ENCODE assay signal across 8 cellular contexts in the genomic region with DNA sequence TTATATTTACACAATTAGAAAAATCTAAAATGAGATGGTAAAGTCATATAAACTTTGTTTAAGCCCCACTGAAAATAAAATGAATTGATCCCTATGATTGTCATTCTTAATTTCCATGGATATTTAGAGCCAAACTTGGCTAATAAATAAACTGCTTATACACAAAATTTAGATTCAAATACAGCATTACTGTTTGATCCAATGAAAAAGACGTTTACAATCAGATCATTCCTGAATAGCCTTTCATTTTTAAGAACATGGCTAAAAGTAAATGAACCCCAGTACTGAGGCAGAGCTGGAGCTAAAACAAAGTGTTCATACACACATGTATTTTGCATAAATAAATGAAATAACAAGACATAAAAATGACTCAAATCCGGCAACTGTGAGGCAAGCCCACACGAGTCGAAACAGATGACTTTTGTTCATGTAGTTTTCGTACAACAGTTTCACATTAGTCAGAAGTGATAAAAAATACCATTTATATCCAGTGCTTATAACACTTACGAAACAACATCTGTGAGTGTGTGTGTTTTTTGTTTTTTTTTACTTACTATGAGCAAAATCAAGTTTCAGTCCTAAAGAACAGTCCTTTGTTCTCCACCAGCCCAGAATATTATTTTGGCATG.
DNase-seq lines count a peak whose midpoint lies in the region; ATAC-seq and TF ChIP-seq lines count a peak whose summit lies in the region.

No MANE protein-coding gene starts in this region.

- H3K4me2 ChIP-seq in MM.1S (ENCODE audit: low read depth, low read length): peak overlapping the region; percentile 51; the same call in 1 of the 2 replicates

- H2AFZ ChIP-seq in MM.1S (ENCODE audit: low read length): peak overlapping the region; percentile 84

- H3K36me3 ChIP-seq in MM.1S (replicated peaks; ENCODE audit: insufficient read depth, low read length) (no peaks in the 10 kb centered on the region), thoracic aorta (no peaks in the 10 kb centered on the region)

- H3K27me3 Mint-ChIP-seq in activated CD8-positive, alpha-beta memory T cell treated with anti-CD3 and anti-CD28 coated beads, Interleukin-2, amount 10 ng/mL, durations not matched to agents 7 days and 5 days: no peaks in the 10 kb centered on the region
- peaks cover 0 to 3% (median under 1%) of the 10 kb centered on the region in 3 donors for H3K27me3 Mint-ChIP-seq in CD14-positive monocyte (ENCODE audit: low read depth in 3 of 3)

- H4K20me1 ChIP-seq in MM.1S (ENCODE audit: insufficient read depth, low read length): no peaks in the 10 kb centered on the region

- no peaks in the 10 kb centered on the region for H3K9me3 Mint-ChIP-seq in activated CD8-positive, alpha-beta memory T cell treated with anti-CD3 and anti-CD28 coated beads, Interleukin-2, amount 10 ng/mL, durations not matched to agents 7 days and 5 days (ENCODE audit: low read depth)
- H3K9me3 Mint-ChIP-seq in CD14-positive monocyte: peaks cover 0 to 2% (median 0%) of the 10 kb centered on the region in 7 donors

- H3K9me3 ChIP-seq in MM.1S (replicated peaks; ENCODE audit: insufficient read depth, low read length) (no peaks in the 10 kb centered on the region), thoracic aorta (no peaks in the 10 kb centered on the region)

- H3K9me2 ChIP-seq in MM.1S (replicated peaks; ENCODE audit: insufficient read depth, low read length): no peaks in the 10 kb centered on the region

- no peaks in the 10 kb centered on the region for H3K36me3 Mint-ChIP-seq in activated CD8-positive, alpha-beta memory T cell treated with anti-CD3 and anti-CD28 coated beads, Interleukin-2, amount 10 ng/mL, durations not matched to agents 7 days and 5 days
- H3K36me3 Mint-ChIP-seq in CD14-positive monocyte: no peaks in the 10 kb centered on the region

- no peak overlapping the region for H3K27ac Mint-ChIP-seq in activated CD8-positive, alpha-beta memory T cell treated with anti-CD3 and anti-CD28 coated beads, Interleukin-2, amount 10 ng/mL, durations not matched to agents 7 days and 5 days
- no peak overlapping the region for H3K27ac Mint-ChIP-seq in CD14-positive monocyte

- DNase-seq in MM.1S (no peak), fibroblast of the aortic adventitia (ENCODE audit: low read depth) (peak; percentile 92), thoracic aorta (ENCODE audit: low spot score) (no peak), DMS79 treated with DMSO at 0.1 percent for 48 hours (lab: John Stamatoyannopoulos, UW) (no peak), cerebellar cortex (ENCODE audit: low spot score) (no peak), CD14-positive monocyte (ENCODE audit: low spot score) (no peak)
- no peak for DNase-seq in activated CD8-positive, alpha-beta memory T cell treated with anti-CD3 and anti-CD28 coated beads, Interleukin-2, amount 10 ng/mL, durations not matched to agents 7 days and 5 days

- CTCF ChIA-PET in activated CD8-positive, alpha-beta memory T cell treated with anti-CD3 and anti-CD28 coated beads, Interleukin-2, amount 10 ng/mL, durations not matched to agents 7 days and 5 days (lab: Charles Lee): no interaction called here

- no peaks in the 10 kb centered on the region for H3K4me1 Mint-ChIP-seq in activated CD8-positive, alpha-beta memory T cell treated with anti-CD3 and anti-CD28 coated beads, Interleukin-2, amount 10 ng/mL, durations not matched to agents 7 days and 5 days
- peaks cover 16% of the 10 kb centered on the region for H3K4me1 Mint-ChIP-seq in CD14-positive monocyte

- H3K9ac ChIP-seq in MM.1S (ENCODE audit: low read length): no peak overlapping the region

- no peaks in the 10 kb centered on the region for H3K79me2 ChIP-seq in MM.1S (ENCODE audit: low read length)

- peaks cover 9% of the 10 kb centered on the region; the same call in 1 of the 2 replicates for H3K4me1 ChIP-seq in MM.1S (ENCODE audit: low read length)
- H3K4me1 ChIP-seq in thoracic aorta (ENCODE audit: control insufficient read depth in 1 of 2, low read depth in 2 of 2): peaks cover 15 to 31% of the 10 kb centered on the region in 2 donors

- TF ChIP-seq CTCF in MM.1S (IDR thresholded peaks at IDR 0.05; ENCODE audit: low read length): no peak
- no peak for TF ChIP-seq CTCF in fibroblast of the aortic adventitia (IDR thresholded peaks at IDR 0.05; ENCODE audit: insufficient read depth, low read length)
- TF ChIP-seq CTCF in thoracic aorta (IDR thresholded peaks at IDR 0.05): no peak
- no peak for TF ChIP-seq CTCF in CD14-positive monocyte (IDR thresholded peaks at IDR 0.05)

- H3K4me3 Mint-ChIP-seq in activated CD8-positive, alpha-beta memory T cell treated with anti-CD3 and anti-CD28 coated beads, Interleukin-2, amount 10 ng/mL, durations not matched to agents 7 days and 5 days: no peak overlapping the region
- no peak overlapping the region for H3K4me3 Mint-ChIP-seq in CD14-positive monocyte

- intact Hi-C loops in CD14-positive monocyte (cut with micrococcal nuclease): no loop called here

- H3F3A ChIP-seq in MM.1S (ENCODE audit: insufficient read depth, low read length): no peaks in the 10 kb centered on the region

- H3K27ac ChIP-seq in MM.1S (ENCODE audit: low read length): no peak overlapping the region
- peak overlapping the region in 1 of 2 donors; percentile 68 for H3K27ac ChIP-seq in thoracic aorta

- H3K4me3 ChIP-seq in MM.1S (ENCODE audit: low read length): no peak overlapping the region
- H3K4me3 ChIP-seq in fibroblast of the aortic adventitia (ENCODE audit: low read depth, low read length): no peak overlapping the region
- peak overlapping the region; percentile 33 for H3K4me3 ChIP-seq in thoracic aorta

- ATAC-seq in GM19452 (IDR thresholded peaks at IDR 0.05; ENCODE audit: unreplicated experiment): peak; percentile 44
- no peak for ATAC-seq in thoracic aorta (ENCODE audit: insufficient number of reproducible peaks, low FRiP score, low read depth)
- ATAC-seq in activated CD8-positive, alpha-beta memory T cell treated with anti-CD3 and anti-CD28 coated beads, Interleukin-2, amount 10 ng/mL, durations not matched to agents 7 days and 5 days: no peak

- no peaks in the 10 kb centered on the region for H3K27me3 ChIP-seq in MM.1S (replicated peaks; ENCODE audit: insufficient read depth, low read length)
- H3K27me3 ChIP-seq in thoracic aorta (replicated peaks; ENCODE audit: insufficient read depth): no peaks in the 10 kb centered on the region
